13 cellular contexts compared by ENCODE assay signal in the genomic region with DNA sequence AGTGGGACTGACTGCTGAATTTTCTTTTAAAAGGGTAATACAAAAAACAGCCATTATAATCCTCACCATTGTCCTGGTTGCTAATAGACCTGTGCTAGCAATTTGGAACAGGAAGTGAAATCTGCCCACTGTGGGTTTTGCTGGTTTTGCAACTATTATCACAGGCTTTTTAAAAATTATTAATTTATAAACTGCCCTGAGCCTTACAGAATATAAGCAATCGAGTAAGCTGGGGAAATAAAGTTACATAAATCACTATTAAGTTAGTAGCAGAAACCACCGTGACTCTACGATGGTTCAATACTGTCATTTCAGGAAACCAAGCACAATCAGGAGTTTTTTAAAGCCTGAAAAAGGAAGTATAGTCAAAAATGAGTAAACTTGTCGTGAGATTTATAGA.
DNase-seq lines count a peak whose midpoint lies in the region; ATAC-seq and TF ChIP-seq lines count a peak whose summit lies in the region.
"Had no signal": no experiment of that assay in that cellular context is flagged by ENCODE, and none has a peak within 500 bp of the region (broad histone marks: within the 10 kb centered on the region; RNA-seq: fewer than 3 reads in every experiment).

No MANE protein-coding gene starts in this region.

- ATAC-seq in GM19035 (IDR thresholded peaks at IDR 0.05; ENCODE audit: unreplicated experiment): peak; percentile 80
- ATAC-seq in HG02610 (IDR thresholded peaks at IDR 0.05; ENCODE audit: unreplicated experiment): peak; percentile 94
- ATAC-seq in HG03442 (IDR thresholded peaks at IDR 0.05; ENCODE audit: unreplicated experiment): peak; percentile 74
- peak; percentile 70 for ATAC-seq in memory B cell (ENCODE audit: low read depth)
- ATAC-seq: Panc1 had no signal

- peak overlapping the region; percentile 72 for H3K27ac Mint-ChIP-seq in memory B cell
- H3K27ac Mint-ChIP-seq: activated naive CD8-positive, alpha-beta T cell treated with anti-CD3 and anti-CD28 coated beads, Interleukin-2, amount 10 ng/mL, durations not matched to agents 7 days and 5 days; nephron had no signal

- POLR2A ChIA-PET in SK-N-SH (lab: Yijun Ruan, JAX): no interaction called here

- no peak for TF ChIP-seq RAD21 in SK-N-SH (IDR thresholded peaks at IDR 0.05; ENCODE audit: low read length)

- no peaks in the 10 kb centered on the region for H3K27me3 ChIP-seq in SK-N-SH (ENCODE audit: insufficient read depth)

- DNase-seq in memory B cell (ENCODE audit: low spot score in 2 of 2) (no peak), cerebellum (ENCODE audit: low spot score) (no peak), A172 (ENCODE audit: low spot score) (no peak), NCI-H510A treated with DMSO at 0.1 percent for 48 hours (lab: John Stamatoyannopoulos, UW) (no peak), SK-N-SH (no peak)
- DNase-seq: activated naive CD8-positive, alpha-beta T cell treated with anti-CD3 and anti-CD28 coated beads, Interleukin-2, amount 10 ng/mL, durations not matched to agents 7 days and 5 days; DMS53; NCI-H1048 had no signal

- no peaks in the 10 kb centered on the region for H3K9me3 ChIP-seq in SK-N-SH

- peaks cover 8% of the 10 kb centered on the region for H3K4me1 Mint-ChIP-seq in memory B cell
- H3K4me1 Mint-ChIP-seq: activated naive CD8-positive, alpha-beta T cell treated with anti-CD3 and anti-CD28 coated beads, Interleukin-2, amount 10 ng/mL, durations not matched to agents 7 days and 5 days had no signal

- H2AFZ ChIP-seq in SK-N-SH (ENCODE audit: low read depth): no peak overlapping the region

- no peaks in the 10 kb centered on the region for H3K4me1 ChIP-seq in SK-N-SH (ENCODE audit: control insufficient read depth in 1 of 2, insufficient read depth in 2 of 2, low read depth in 1 of 2, low read length in 1 of 2)

- H3F3A ChIP-seq in SK-N-SH (replicated peaks; ENCODE audit: insufficient read depth): no peaks in the 10 kb centered on the region

- no peak overlapping the region for H3K4me2 ChIP-seq in SK-N-SH

- CTCF ChIA-PET in SK-N-SH (lab: Yijun Ruan, JAX): no interaction called here

- no peaks in the 10 kb centered on the region for H3K79me2 ChIP-seq in SK-N-SH (ENCODE audit: insufficient read depth)

- peak overlapping the region; percentile 63 for H3K4me3 Mint-ChIP-seq in memory B cell
- H3K4me3 Mint-ChIP-seq: activated naive CD8-positive, alpha-beta T cell treated with anti-CD3 and anti-CD28 coated beads, Interleukin-2, amount 10 ng/mL, durations not matched to agents 7 days and 5 days; nephron had no signal

- no peaks in the 10 kb centered on the region for H4K20me1 ChIP-seq in SK-N-SH (ENCODE audit: insufficient read depth)

- H3K9me3 Mint-ChIP-seq in memory B cell: peaks cover 4% of the 10 kb centered on the region
- H3K9me3 Mint-ChIP-seq: nephron had no signal

- H3K9me2 ChIP-seq in SK-N-SH: no peaks in the 10 kb centered on the region

- peaks cover 1% of the 10 kb centered on the region for H3K27me3 Mint-ChIP-seq in memory B cell

- H3K4me3 ChIP-seq in SK-N-SH (ENCODE audit: low read depth in 2 of 2, low read length in 1 of 2): no peak overlapping the region

- peaks cover 2% of the 10 kb centered on the region for H3K36me3 Mint-ChIP-seq in memory B cell
- H3K36me3 Mint-ChIP-seq: activated naive CD8-positive, alpha-beta T cell treated with anti-CD3 and anti-CD28 coated beads, Interleukin-2, amount 10 ng/mL, durations not matched to agents 7 days and 5 days had no signal

- WGBS in SK-N-SH (ENCODE audit: low lambda C conversion rate): 84% methylated on average over 4 of the region's 4 CpGs

- TF ChIP-seq CTCF in SK-N-SH (IDR thresholded peaks at IDR 0.05): no peak

- no peak for TF ChIP-seq EP300 in SK-N-SH (IDR thresholded peaks at IDR 0.05; ENCODE audit: borderline replicate concordance in 1 of 2, low read depth in 1 of 2, low read length in 1 of 2)

- H3K27ac ChIP-seq in SK-N-SH (ENCODE audit: low read depth in 2 of 2, low read length in 1 of 2): no peak overlapping the region

- no peaks in the 10 kb centered on the region for H3K36me3 ChIP-seq in SK-N-SH (replicated peaks in 1 of 2; ENCODE audit: control insufficient read depth in 1 of 2, insufficient read depth in 2 of 2, low read length in 1 of 2)

- H3K9ac ChIP-seq in SK-N-SH: no peak overlapping the region

TF ChIP-seq in SK-N-SH, 30 proteins besides CTCF, POLR2A, EP300 and RAD21:
- TF ChIP-seq, protein P1, sequence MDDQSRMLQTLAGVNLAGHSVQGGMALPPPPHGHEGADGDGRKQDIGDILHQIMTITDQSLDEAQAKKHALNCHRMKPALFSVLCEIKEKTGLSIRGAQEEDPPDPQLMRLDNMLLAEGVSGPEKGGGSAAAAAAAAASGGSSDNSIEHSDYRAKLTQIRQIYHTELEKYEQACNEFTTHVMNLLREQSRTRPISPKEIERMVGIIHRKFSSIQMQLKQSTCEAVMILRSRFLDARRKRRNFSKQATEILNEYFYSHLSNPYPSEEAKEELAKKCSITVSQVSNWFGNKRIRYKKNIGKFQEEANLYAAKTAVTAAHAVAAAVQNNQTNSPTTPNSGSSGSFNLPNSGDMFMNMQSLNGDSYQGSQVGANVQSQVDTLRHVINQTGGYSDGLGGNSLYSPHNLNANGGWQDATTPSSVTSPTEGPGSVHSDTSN (IDR thresholded peaks at IDR 0.05): no peak
- TF ChIP-seq JUND (IDR thresholded peaks at IDR 0.05) (no peak), MXI1 (IDR thresholded peaks at IDR 0.05; ENCODE audit: low read depth, low read length) (no peak), TEAD4 (IDR thresholded peaks at IDR 0.05; ENCODE audit: borderline replicate concordance, insufficient read depth) (no peak), GABPA (IDR thresholded peaks at IDR 0.05; ENCODE audit: low read depth) (no peak), FOXM1 (IDR thresholded peaks at IDR 0.05; ENCODE audit: low read depth) (no peak), TCF12 (IDR thresholded peaks at IDR 0.05) (no peak)
